8 cellular contexts compared by ENCODE assay signal in the genomic region with DNA sequence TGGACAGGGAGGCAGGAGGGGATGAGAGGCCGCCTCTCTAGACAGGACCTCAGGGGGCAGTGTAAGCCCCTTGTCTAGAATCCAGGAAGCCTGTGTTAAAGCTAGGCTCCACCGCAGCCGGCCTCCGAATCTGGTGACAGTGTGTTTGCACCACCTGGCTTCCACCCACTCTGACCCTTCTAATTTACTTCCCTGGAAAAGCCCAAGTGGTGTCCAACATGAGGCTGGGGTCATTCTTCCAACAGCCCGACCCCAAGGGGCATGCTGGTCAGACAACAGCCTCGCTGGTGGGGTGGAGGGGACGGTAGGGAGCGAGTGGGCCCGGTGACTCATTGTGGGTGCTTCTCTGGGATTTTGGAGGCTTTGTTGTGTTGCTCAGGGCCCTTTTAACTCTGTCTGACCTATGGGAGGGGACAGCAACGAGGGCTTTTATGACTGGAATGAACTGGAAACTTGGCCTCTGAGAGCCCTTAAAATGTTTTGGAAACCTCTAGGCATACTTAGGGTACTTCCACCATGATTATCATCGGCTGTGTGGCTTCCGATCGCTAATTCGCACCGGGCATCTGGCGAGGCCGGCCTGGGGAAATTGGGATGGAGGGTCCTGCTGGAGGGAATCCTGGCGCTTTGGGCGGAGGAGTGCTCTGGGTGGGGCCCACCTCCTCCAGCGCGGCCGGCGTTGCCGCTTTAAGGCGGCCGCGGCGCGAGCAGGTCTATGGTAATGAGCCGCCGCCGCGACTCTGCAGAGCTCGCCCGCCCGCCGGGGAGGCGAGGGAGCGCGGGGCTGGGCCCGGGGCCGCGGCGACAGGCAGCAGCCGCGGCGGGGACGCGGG. TPM values are rescaled to one million over a fixed set of nuclear protein-coding genes. Genes with fewer than 3 reads are reported as not detected.
DNase-seq lines count a peak whose midpoint lies in the region; ATAC-seq lines count a peak whose summit lies in the region.

A gene with protein sequence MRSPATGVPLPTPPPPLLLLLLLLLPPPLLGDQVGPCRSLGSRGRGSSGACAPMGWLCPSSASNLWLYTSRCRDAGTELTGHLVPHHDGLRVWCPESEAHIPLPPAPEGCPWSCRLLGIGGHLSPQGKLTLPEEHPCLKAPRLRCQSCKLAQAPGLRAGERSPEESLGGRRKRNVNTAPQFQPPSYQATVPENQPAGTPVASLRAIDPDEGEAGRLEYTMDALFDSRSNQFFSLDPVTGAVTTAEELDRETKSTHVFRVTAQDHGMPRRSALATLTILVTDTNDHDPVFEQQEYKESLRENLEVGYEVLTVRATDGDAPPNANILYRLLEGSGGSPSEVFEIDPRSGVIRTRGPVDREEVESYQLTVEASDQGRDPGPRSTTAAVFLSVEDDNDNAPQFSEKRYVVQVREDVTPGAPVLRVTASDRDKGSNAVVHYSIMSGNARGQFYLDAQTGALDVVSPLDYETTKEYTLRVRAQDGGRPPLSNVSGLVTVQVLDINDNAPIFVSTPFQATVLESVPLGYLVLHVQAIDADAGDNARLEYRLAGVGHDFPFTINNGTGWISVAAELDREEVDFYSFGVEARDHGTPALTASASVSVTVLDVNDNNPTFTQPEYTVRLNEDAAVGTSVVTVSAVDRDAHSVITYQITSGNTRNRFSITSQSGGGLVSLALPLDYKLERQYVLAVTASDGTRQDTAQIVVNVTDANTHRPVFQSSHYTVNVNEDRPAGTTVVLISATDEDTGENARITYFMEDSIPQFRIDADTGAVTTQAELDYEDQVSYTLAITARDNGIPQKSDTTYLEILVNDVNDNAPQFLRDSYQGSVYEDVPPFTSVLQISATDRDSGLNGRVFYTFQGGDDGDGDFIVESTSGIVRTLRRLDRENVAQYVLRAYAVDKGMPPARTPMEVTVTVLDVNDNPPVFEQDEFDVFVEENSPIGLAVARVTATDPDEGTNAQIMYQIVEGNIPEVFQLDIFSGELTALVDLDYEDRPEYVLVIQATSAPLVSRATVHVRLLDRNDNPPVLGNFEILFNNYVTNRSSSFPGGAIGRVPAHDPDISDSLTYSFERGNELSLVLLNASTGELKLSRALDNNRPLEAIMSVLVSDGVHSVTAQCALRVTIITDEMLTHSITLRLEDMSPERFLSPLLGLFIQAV (N-terminal part only) (plus strand): TSS at position 743 of the 833 bp plus-strand sequence. CDS start 541 bp downstream, outside the sequence.

- CTCF ChIA-PET in activated CD8-positive, alpha-beta memory T cell treated with anti-CD3 and anti-CD28 coated beads, Interleukin-2, amount 10 ng/mL, durations not matched to agents 7 days and 5 days (lab: Charles Lee) = interaction anchor here (0.6 to 2.1 kb wide), 5 partner anchors 10 to 283 kb away, joined by 3 to 8 read pairs (median 4); a partner anchor contains a TSS

- peaks cover 28% of the 10 kb centered on the region for H3K27me3 Mint-ChIP-seq in activated CD8-positive, alpha-beta memory T cell treated with anti-CD3 and anti-CD28 coated beads, Interleukin-2, amount 10 ng/mL, durations not matched to agents 7 days and 5 days

- DNase-seq in AG08396 (ENCODE audit: low spot score) = peak; percentile 91
- DNase-seq in NCI-H748 treated with DMSO at 0.1 percent for 48 hours (lab: John Stamatoyannopoulos, UW) = peak; percentile 35
- peak; percentile 71 for DNase-seq in activated CD8-positive, alpha-beta memory T cell treated with anti-CD3 and anti-CD28 coated beads, Interleukin-2, amount 10 ng/mL, durations not matched to agents 7 days and 5 days
- DNase-seq in epidermal melanocyte (ENCODE audit: insufficient read length, low spot score) = peak; percentile 83
- DNase-seq in middle frontal gyrus (ENCODE audit: extremely low spot score, low spot score) = peak; percentile 56
- DNase-seq in stimulated activated CD8-positive, alpha-beta memory T cell treated with anti-CD3 and anti-CD28 coated beads, Interleukin-7, amount 100 ng/mL, for 48 hours (ENCODE audit: extremely low read depth in 1 of 2, low read depth in 1 of 2) = peak; percentile 26 to 34

- no peak within 1 kb of the TSS for H3K27ac Mint-ChIP-seq in activated CD8-positive, alpha-beta memory T cell treated with anti-CD3 and anti-CD28 coated beads, Interleukin-2, amount 10 ng/mL, durations not matched to agents 7 days and 5 days

- H3K9me3 Mint-ChIP-seq in activated CD8-positive, alpha-beta memory T cell treated with anti-CD3 and anti-CD28 coated beads, Interleukin-2, amount 10 ng/mL, durations not matched to agents 7 days and 5 days (ENCODE audit: low read depth) = no peaks in the 10 kb centered on the region

- H3K4me3 Mint-ChIP-seq in activated CD8-positive, alpha-beta memory T cell treated with anti-CD3 and anti-CD28 coated beads, Interleukin-2, amount 10 ng/mL, durations not matched to agents 7 days and 5 days = peak within 1 kb of the TSS; percentile 51

- ATAC-seq in GM18868 (IDR thresholded peaks at IDR 0.05; ENCODE audit: unreplicated experiment) = peak; percentile 86
- peak; percentile 79 for ATAC-seq in HG03135 (IDR thresholded peaks at IDR 0.05; ENCODE audit: unreplicated experiment)
- peak; percentile 95 for ATAC-seq in activated CD8-positive, alpha-beta memory T cell treated with anti-CD3 and anti-CD28 coated beads, Interleukin-2, amount 10 ng/mL, durations not matched to agents 7 days and 5 days

- no peaks in the 10 kb centered on the region for H3K36me3 Mint-ChIP-seq in activated CD8-positive, alpha-beta memory T cell treated with anti-CD3 and anti-CD28 coated beads, Interleukin-2, amount 10 ng/mL, durations not matched to agents 7 days and 5 days

- peaks cover 6% of the 10 kb centered on the region for H3K4me1 Mint-ChIP-seq in activated CD8-positive, alpha-beta memory T cell treated with anti-CD3 and anti-CD28 coated beads, Interleukin-2, amount 10 ng/mL, durations not matched to agents 7 days and 5 days

RNA-seq across cellular contexts. Expression of the gene that starts here (rescaled TPM):
- 1 to 10 TPM; 3.3 to 4.0 TPM for total RNA-seq in activated CD8-positive, alpha-beta memory T cell treated with anti-CD3 and anti-CD28 coated beads, Interleukin-2, amount 10 ng/mL, durations not matched to agents 7 days and 5 days

Comparison
In these comparisons a context has a peak if more than half of its experiments do, and no peak if none do; other contexts are left out.
1. Peak in every context shown above with its lines: DNase-seq and ATAC-seq.
2. DNase-seq: peak in every context shown above with its lines; median percentile 91 in AG08396; 83 in epidermal melanocyte; 71 in activated CD8-positive, alpha-beta memory T cell treated with anti-CD3 and anti-CD28 coated beads, Interleukin-2, amount 10 ng/mL, durations not matched to agents 7 days and 5 days; 56 in middle frontal gyrus; 35 in NCI-H748 treated with DMSO at 0.1 percent for 48 hours; 30 in stimulated activated CD8-positive, alpha-beta memory T cell treated with anti-CD3 and anti-CD28 coated beads, Interleukin-7, amount 100 ng/mL, for 48 hours.